Comparison of ENCODE assay signal across 18 cellular contexts in the genomic region with DNA sequence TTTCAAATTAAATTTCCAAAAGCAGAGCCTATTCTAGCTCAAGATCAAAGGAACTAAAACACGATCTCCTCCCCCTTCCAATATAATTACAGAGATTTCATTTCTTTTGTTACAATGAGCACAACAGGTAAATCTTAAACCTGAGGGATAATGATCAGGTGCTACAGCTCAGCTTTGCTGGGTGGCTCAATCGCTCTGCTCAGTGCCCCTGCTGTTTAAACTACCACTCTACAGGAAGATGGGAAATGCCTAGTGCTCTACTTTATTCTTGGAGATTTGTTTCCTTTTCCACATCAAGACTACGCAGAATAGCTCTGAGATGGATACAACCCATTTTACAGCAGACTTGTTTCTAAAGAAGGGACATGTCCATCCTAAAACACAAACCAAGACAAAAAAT.
"Had no signal": no experiment of that assay in that cellular context is flagged by ENCODE, and none has a peak within 500 bp of the region (broad histone marks: within the 10 kb centered on the region; RNA-seq: fewer than 3 reads in every experiment).

No MANE protein-coding gene starts in this region.

- H3K4me3 ChIP-seq: colonic mucosa, esophagus muscularis mucosa, thyroid gland had no signal

- H3K9me3 ChIP-seq: colonic mucosa, esophagus muscularis mucosa, thyroid gland had no signal

- H3K4me3 Mint-ChIP-seq: activated B cell treated with CpG ODN at 0.5 μM for 24 hours; activated CD8-positive, alpha-beta T cell treated with anti-CD3 and anti-CD28 coated beads, Interleukin-2, amount 10 ng/mL, durations not matched to agents 7 days and 5 days; activated naive CD8-positive, alpha-beta T cell; activated T-cell treated with anti-CD3 and anti-CD28 coated beads, Interleukin-2, amount 50 U/mL, for 72 hours; natural killer cell; stimulated activated memory B cell treated with anti-CD40 and anti-IgM and Interleukin-4, amounts not matched to agents 10 μg/mL and 1 μg/mL and 100 μg/mL, for 72 hours had no signal

- H3K9me3 Mint-ChIP-seq: activated B cell treated with CpG ODN at 0.5 μM for 24 hours; activated T-cell treated with anti-CD3 and anti-CD28 coated beads, Interleukin-2, amount 50 U/mL, for 72 hours; natural killer cell; stimulated activated memory B cell treated with anti-CD40 and anti-IgM and Interleukin-4, amounts not matched to agents 10 μg/mL and 1 μg/mL and 100 μg/mL, for 72 hours had no signal

- H3K4me1 ChIP-seq: colonic mucosa, thyroid gland had no signal

- DNase-seq: activated B cell treated with CpG ODN at 0.5 μM for 24 hours; activated CD4-positive, alpha-beta T cell treated with anti-CD3 and anti-CD28 coated beads for 48 hours; activated CD8-positive, alpha-beta memory T cell treated with anti-CD3 and anti-CD28 coated beads, Interleukin-2, amount 50 U/mL, for 48 hours; activated CD8-positive, alpha-beta T cell treated with anti-CD3 and anti-CD28 coated beads, Interleukin-2, amount 10 ng/mL, durations not matched to agents 7 days and 5 days; activated gamma-delta T cell; activated T-cell treated with anti-CD3 and anti-CD28 coated beads, Interleukin-2, amount 50 U/mL, for 72 hours; amniotic stem cell; caudate nucleus; colonic mucosa; hippocampal formation; mesendoderm; natural killer cell; nucleus accumbens; posterior cingulate gyrus; thyroid gland had no signal

- H3K36me3 Mint-ChIP-seq: activated naive CD8-positive, alpha-beta T cell; natural killer cell; stimulated activated memory B cell treated with anti-CD40 and anti-IgM and Interleukin-4, amounts not matched to agents 10 μg/mL and 1 μg/mL and 100 μg/mL, for 72 hours had no signal

- H3K36me3 ChIP-seq: colonic mucosa, esophagus muscularis mucosa, thyroid gland had no signal

- H3K27ac Mint-ChIP-seq: activated B cell treated with CpG ODN at 0.5 μM for 24 hours; activated CD8-positive, alpha-beta T cell treated with anti-CD3 and anti-CD28 coated beads, Interleukin-2, amount 10 ng/mL, durations not matched to agents 7 days and 5 days; activated naive CD8-positive, alpha-beta T cell; activated T-cell treated with anti-CD3 and anti-CD28 coated beads, Interleukin-2, amount 50 U/mL, for 72 hours; natural killer cell; stimulated activated memory B cell treated with anti-CD40 and anti-IgM and Interleukin-4, amounts not matched to agents 10 μg/mL and 1 μg/mL and 100 μg/mL, for 72 hours had no signal

- ATAC-seq: activated CD8-positive, alpha-beta T cell treated with anti-CD3 and anti-CD28 coated beads, Interleukin-2, amount 10 ng/mL, durations not matched to agents 7 days and 5 days; activated T-cell treated with anti-CD3 and anti-CD28 coated beads, Interleukin-2, amount 50 U/mL, for 72 hours; natural killer cell; stimulated activated memory B cell treated with anti-CD40 and anti-IgM and Interleukin-4, amounts not matched to agents 10 μg/mL and 1 μg/mL and 100 μg/mL, for 72 hours had no signal

- H3K27me3 ChIP-seq: colonic mucosa, esophagus muscularis mucosa, thyroid gland had no signal

- H3K27ac ChIP-seq: colonic mucosa, esophagus muscularis mucosa, thyroid gland had no signal
